In genomic region chr22:18057568-18058209, GRCh38 we compare ENCODE assay signal across 8 cellular contexts. TPM values are rescaled to one million over a fixed set of nuclear protein-coding genes. Genes with fewer than 3 reads are reported as not detected.
DNase-seq lines count a peak whose midpoint lies in the region; ATAC-seq and TF ChIP-seq lines count a peak whose summit lies in the region.

No MANE protein-coding gene starts in this region.

- H3K27ac Mint-ChIP-seq in HFFc6 (peak overlapping the region; percentile 81), osteocyte (ENCODE audit: unreplicated experiment) (peak overlapping the region; percentile 44)

- peaks cover 69% of the 10 kb centered on the region for H3K4me1 ChIP-seq in OCI-LY3 (ENCODE audit: low read length)

- H3K36me3 Mint-ChIP-seq in HFFc6 (ENCODE audit: low read depth) (no peaks in the 10 kb centered on the region), osteocyte (ENCODE audit: unreplicated experiment) (no peaks in the 10 kb centered on the region)

- ATAC-seq in HG02759 (IDR thresholded peaks at IDR 0.05; ENCODE audit: unreplicated experiment): no peak

- H3K4me3 Mint-ChIP-seq in HFFc6: peak overlapping the region; percentile 36; the same call in 1 of the 2 replicates
- no peak overlapping the region for H3K4me3 Mint-ChIP-seq in osteocyte (ENCODE audit: unreplicated experiment)

- DNase-seq in GM04503 (ENCODE audit: low read depth) (peak; percentile 90), HFFc6 (peak; percentile 94), epithelial cell of proximal tubule (ENCODE audit: low read depth) (peak; percentile 96), osteocyte (ENCODE audit: extremely low spot score, unreplicated experiment) (no peak), cortex of kidney (lab: John Stamatoyannopoulos, UW) (no peak)
- DNase-seq in stimulated activated CD4-positive, alpha-beta T cell treated with anti-CD3 and anti-CD28 coated beads, Interleukin-12 subunit alpha, Interleukin-12 subunit beta, amount 100 ng/mL, for 4 hours: no peak

- no peaks in the 10 kb centered on the region for H3K36me3 ChIP-seq in OCI-LY3 (replicated peaks; ENCODE audit: low read depth, low read length)

- no peaks in the 10 kb centered on the region for H3K27me3 ChIP-seq in OCI-LY3 (ENCODE audit: low read depth, low read length)

- TF ChIP-seq CTCF in HFFc6 (IDR thresholded peaks at IDR 0.05) (no peak), OCI-LY3 (IDR thresholded peaks at IDR 0.05; ENCODE audit: low read depth, low read length) (no peak), epithelial cell of proximal tubule (conservative IDR thresholded peaks at IDR 0.05; ENCODE audit: low read depth, low read length) (no peak), osteocyte (IDR thresholded peaks at IDR 0.05) (no peak)

- H3K9me3 ChIP-seq in OCI-LY3 (ENCODE audit: insufficient read depth, low read length): no peaks in the 10 kb centered on the region

- H3K4me3 ChIP-seq in OCI-LY3 (ENCODE audit: low read length): peak overlapping the region; percentile 70
- no peak overlapping the region for H3K4me3 ChIP-seq in epithelial cell of proximal tubule (ENCODE audit: low read depth, low read length)

- peak overlapping the region; percentile 94 for H3K27ac ChIP-seq in OCI-LY3 (ENCODE audit: low read length)

- H3K9me3 Mint-ChIP-seq in HFFc6: no peaks in the 10 kb centered on the region
- no peaks in the 10 kb centered on the region for H3K9me3 Mint-ChIP-seq in osteocyte (ENCODE audit: unreplicated experiment)

- H3K4me2 ChIP-seq in OCI-LY3 (ENCODE audit: low read length): peak overlapping the region; percentile 58

- H3K79me2 ChIP-seq in OCI-LY3 (ENCODE audit: low read length): no peaks in the 10 kb centered on the region

- H3K27me3 Mint-ChIP-seq in HFFc6 (ENCODE audit: insufficient read depth) (no peaks in the 10 kb centered on the region; the same call in 1 of the 2 replicates), osteocyte (ENCODE audit: unreplicated experiment) (peaks cover 4% of the 10 kb centered on the region)

- H3K4me1 Mint-ChIP-seq in HFFc6 (ENCODE audit: low read depth): peaks cover 55% of the 10 kb centered on the region
- peaks cover 43% of the 10 kb centered on the region for H3K4me1 Mint-ChIP-seq in osteocyte (ENCODE audit: unreplicated experiment)

- H2AFZ ChIP-seq in OCI-LY3 (ENCODE audit: low read depth, low read length): no peak overlapping the region

- H4K20me1 ChIP-seq in OCI-LY3 (ENCODE audit: insufficient read depth, low read length): no peaks in the 10 kb centered on the region

- peak overlapping the region; percentile 87 for H3K9ac ChIP-seq in OCI-LY3 (ENCODE audit: low read length)

RNA-seq across cellular contexts. Expression of gene PEX26, which starts 20.1 kb away (rescaled TPM):
- total RNA-seq in HFFc6 (2021; fragmentation: NEBNext Ultra II Directional; extraction: Animal tissue kit (Norgen Biotek cat#: 25700)): 10 to 100 TPM; 38.9 to 49.8 (median 43.5) TPM
- total RNA-seq in epithelial cell of proximal tubule (23.9 and 30.6 TPM in 2 replicates), osteocyte (43.3 and 43.5 TPM in 2 replicates)

RNA-seq across cellular contexts. Expression of gene MICAL3, which starts 33.3 kb away (rescaled TPM):
- total RNA-seq in HFFc6 (2021; fragmentation: NEBNext Ultra II Directional; extraction: Animal tissue kit (Norgen Biotek cat#: 25700)): 10 to 100 TPM; 38.6 to 44.1 (median 39.7) TPM
- 43.0 and 47.5 TPM in 2 replicates for total RNA-seq in epithelial cell of proximal tubule
- total RNA-seq in osteocyte: 44.2 and 47.9 TPM in 2 replicates

RNA-seq across cellular contexts. Expression of gene TUBA8, which starts 52.9 kb away (rescaled TPM):
- total RNA-seq in HFFc6 (2021; fragmentation: NEBNext Ultra II Directional; extraction: Animal tissue kit (Norgen Biotek cat#: 25700)): under 1 TPM; 0.14 to 0.43 (median 0.29) TPM
- total RNA-seq in epithelial cell of proximal tubule: 0.22 TPM in 1 of 2 replicates, not detected in the other
- 1.8 TPM in 2 replicates for total RNA-seq in osteocyte

Comparison
In these comparisons a context has a peak if more than half of its experiments do, and no peak if none do; other contexts are left out.
1. DNase-seq: peak in GM04503 (single experiment), HFFc6 (single experiment) and epithelial cell of proximal tubule (single experiment); none in osteocyte (single experiment), cortex of kidney (single experiment) and stimulated activated CD4-positive, alpha-beta T cell treated with anti-CD3 and anti-CD28 coated beads, Interleukin-12 subunit alpha, Interleukin-12 subunit beta, amount 100 ng/mL, for 4 hours (single experiment).